ENCODE assay signal across 37 cellular contexts in the genomic region with DNA sequence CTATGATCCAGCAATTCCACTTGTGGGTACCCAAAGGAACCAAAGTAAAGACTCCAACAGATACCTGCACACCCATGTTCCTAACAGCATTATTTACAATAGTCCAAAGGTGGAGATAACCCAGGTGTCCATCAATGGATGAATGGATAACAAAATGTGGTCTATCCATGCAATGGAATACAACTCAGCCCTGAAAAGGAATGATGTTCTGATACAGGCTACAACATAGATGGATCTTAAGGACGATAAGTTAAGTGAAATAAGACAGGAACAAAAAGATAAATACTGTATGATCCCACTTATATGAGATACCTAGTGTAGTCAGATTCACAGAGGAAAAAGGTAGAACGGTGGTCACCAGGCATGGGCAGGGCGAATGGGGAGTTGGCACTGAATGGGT.
"Had no signal": no experiment of that assay in that cellular context is flagged by ENCODE, and none has a peak within 500 bp of the region (broad histone marks: within the 10 kb centered on the region; RNA-seq: fewer than 3 reads in every experiment).

No MANE protein-coding gene starts in this region.

- H3K9me3 ChIP-seq: adrenal gland, body of pancreas, breast epithelium had no signal

- H3K9me3 Mint-ChIP-seq: activated CD4-positive, alpha-beta T cell treated with anti-CD3 and anti-CD28 coated beads, Interleukin-2, amount 10 ng/mL, durations not matched to agents 24 days and 14 days; activated T-cell treated with anti-CD3 and anti-CD28 coated beads, Interleukin-2, amount 50 U/mL, for 4 hours; activated T-cell treated with anti-CD3 and anti-CD28 coated beads, Interleukin-2, amount 50 U/mL, for 72 hours; activated T-helper 1 cell treated with anti-CD3 and anti-CD28 coated beads, Interleukin-12 subunit alpha, Interleukin-12 subunit beta, Interleukin-2, Interleukin-4 antibody, amounts not matched to agents 30 ng/mL and 10 ng/mL and 1 ng/mL, durations not matched to agents 14 hours and 24 hours and 36 hours; activated T-helper 17 cell treated with anti-CD3 and anti-CD28 coated beads, Interleukin-2, amount 50 U/mL, for 72 hours; T-helper 1 cell treated with Interleukin-12 subunit alpha and Interleukin-12 subunit beta and Interleukin-4 antibody, amounts not matched to agents 30 μg/mL and 1 μg/mL, for 36 hours; T-helper 2 cell treated with Interferon-gamma antibody and Interleukin-4, amounts not matched to agents 5 μg/mL and 100 μg/mL, for 36 hours had no signal

- DNase-seq: activated B cell treated with CpG ODN at 0.5 μM for 24 hours; activated CD4-positive, alpha-beta memory T cell treated with anti-CD3 and anti-CD28 coated beads for 36 hours; activated CD4-positive, alpha-beta T cell treated with anti-CD3 and anti-CD28 coated beads for 4 hours; activated CD4-positive, alpha-beta T cell treated with anti-CD3 and anti-CD28 coated beads, Interleukin-2, amount 10 ng/mL, durations not matched to agents 24 days and 14 days; activated CD4-positive, alpha-beta T cell treated with anti-CD3 and anti-CD28 coated beads, Interleukin-2, amount 50 U/mL, for 1 hour; activated CD4-positive, alpha-beta T cell treated with anti-CD3 and anti-CD28 coated beads, Interleukin-2, amount 50 U/mL, for 4 hours; activated CD4-positive, CD25-positive, alpha-beta regulatory T cell treated with anti-CD3 and anti-CD28 coated beads, Interleukin-2, amount 50 U/mL, for 72 hours; activated CD8-positive, alpha-beta memory T cell treated with anti-CD3 and anti-CD28 coated beads, Interleukin-2, amount 50 U/mL, for 4 hours; activated CD8-positive, alpha-beta T cell treated with anti-CD3 and anti-CD28 coated beads for 36 hours; activated effector memory CD4-positive, alpha-beta T cell treated with anti-CD3 and anti-CD28 coated beads, Interleukin-2, amount 50 U/mL, for 16 hours; activated gamma-delta T cell treated with Interleukin-2 at 50 U/mL for 16 hours; activated naive CD4-positive, alpha-beta T cell; activated naive CD4-positive, alpha-beta T cell treated with anti-CD3 and anti-CD28 coated beads for 36 hours; activated naive CD4-positive, alpha-beta T cell treated with anti-CD3 and anti-CD28 coated beads, Interleukin-2, amount 50 U/mL, for 16 hours; activated naive CD8-positive, alpha-beta T cell treated with anti-CD3 and anti-CD28 coated beads for 36 hours; activated T-cell treated with anti-CD3 and anti-CD28 coated beads for 4 hours; activated T-cell treated with anti-CD3 and anti-CD28 coated beads, Interleukin-2, amount 50 U/mL, for 1 hour; activated T-cell treated with anti-CD3 and anti-CD28 coated beads, Interleukin-2, amount 50 U/mL, for 4 hours; activated T-cell treated with anti-CD3 and anti-CD28 coated beads, Interleukin-2, amount 50 U/mL, for 72 hours; adrenal gland; amniotic stem cell; aorta; body of pancreas; brain microvascular endothelial cell; central memory CD4-positive, alpha-beta T cell; T-helper 1 cell; T-helper 2 cell; T-helper 9 cell had no signal

- H3K4me3 Mint-ChIP-seq: activated B cell treated with CpG ODN at 0.5 μM for 24 hours; activated CD4-positive, alpha-beta memory T cell treated with anti-CD3 and anti-CD28 coated beads for 36 hours; activated CD4-positive, alpha-beta T cell treated with anti-CD3 and anti-CD28 coated beads, Interleukin-2, amount 10 ng/mL, durations not matched to agents 24 days and 14 days; activated CD8-positive, alpha-beta T cell treated with anti-CD3 and anti-CD28 coated beads for 36 hours; activated naive CD4-positive, alpha-beta T cell treated with anti-CD3 and anti-CD28 coated beads for 36 hours; activated naive CD8-positive, alpha-beta T cell treated with anti-CD3 and anti-CD28 coated beads for 36 hours; activated T-cell treated with anti-CD3 and anti-CD28 coated beads, Interleukin-2, amount 50 U/mL, for 4 hours; activated T-cell treated with anti-CD3 and anti-CD28 coated beads, Interleukin-2, amount 50 U/mL, for 72 hours; activated T-helper 1 cell treated with anti-CD3 and anti-CD28 coated beads, Interleukin-12 subunit alpha, Interleukin-12 subunit beta, Interleukin-2, Interleukin-4 antibody, amounts not matched to agents 30 ng/mL and 10 ng/mL and 1 ng/mL, durations not matched to agents 14 hours and 24 hours and 36 hours; activated T-helper 17 cell treated with anti-CD3 and anti-CD28 coated beads, Interleukin-2, amount 50 U/mL, for 72 hours; T-helper 1 cell treated with Interleukin-12 subunit alpha and Interleukin-12 subunit beta and Interleukin-4 antibody, amounts not matched to agents 30 μg/mL and 1 μg/mL, for 36 hours; T-helper 2 cell treated with Interferon-gamma antibody and Interleukin-4, amounts not matched to agents 5 μg/mL and 100 μg/mL, for 36 hours had no signal

- H3K27ac Mint-ChIP-seq: activated B cell treated with CpG ODN at 0.5 μM for 24 hours; activated CD4-positive, alpha-beta memory T cell treated with anti-CD3 and anti-CD28 coated beads for 36 hours; activated CD4-positive, alpha-beta T cell treated with anti-CD3 and anti-CD28 coated beads, Interleukin-2, amount 10 ng/mL, durations not matched to agents 24 days and 14 days; activated CD8-positive, alpha-beta T cell treated with anti-CD3 and anti-CD28 coated beads for 36 hours; activated naive CD4-positive, alpha-beta T cell treated with anti-CD3 and anti-CD28 coated beads for 36 hours; activated naive CD4-positive, alpha-beta T cell treated with anti-CD3 and anti-CD28 coated beads, Interleukin-2, amount 50 U/mL, for 72 hours; activated naive CD8-positive, alpha-beta T cell treated with anti-CD3 and anti-CD28 coated beads for 36 hours; activated T-cell treated with anti-CD3 and anti-CD28 coated beads, Interleukin-2, amount 50 U/mL, for 72 hours; activated T-helper 1 cell treated with anti-CD3 and anti-CD28 coated beads, Interleukin-12 subunit alpha, Interleukin-12 subunit beta, Interleukin-2, Interleukin-4 antibody, amounts not matched to agents 30 ng/mL and 10 ng/mL and 1 ng/mL, durations not matched to agents 14 hours and 24 hours and 36 hours; activated T-helper 17 cell treated with anti-CD3 and anti-CD28 coated beads, Interleukin-2, amount 50 U/mL, for 72 hours; T-helper 1 cell treated with Interleukin-12 subunit alpha and Interleukin-12 subunit beta and Interleukin-4 antibody, amounts not matched to agents 30 μg/mL and 1 μg/mL, for 36 hours; T-helper 2 cell treated with Interferon-gamma antibody and Interleukin-4, amounts not matched to agents 5 μg/mL and 100 μg/mL, for 36 hours had no signal

- H3K27ac ChIP-seq: adrenal gland, body of pancreas, brain microvascular endothelial cell, breast epithelium, VCaP had no signal

- H3K4me3 ChIP-seq: adrenal gland, body of pancreas, breast epithelium had no signal

- ATAC-seq: activated CD8-positive, alpha-beta T cell treated with anti-CD3 and anti-CD28 coated beads for 36 hours; activated naive CD4-positive, alpha-beta T cell treated with anti-CD3 and anti-CD28 coated beads, Interleukin-2, amount 50 U/mL, for 72 hours; activated T-cell treated with anti-CD3 and anti-CD28 coated beads, Interleukin-2, amount 50 U/mL, for 4 hours; activated T-cell treated with anti-CD3 and anti-CD28 coated beads, Interleukin-2, amount 50 U/mL, for 72 hours; activated T-helper 17 cell treated with anti-CD3 and anti-CD28 coated beads, Interleukin-2, amount 50 U/mL, for 72 hours; body of pancreas had no signal

- H3K36me3 Mint-ChIP-seq: activated CD4-positive, alpha-beta memory T cell treated with anti-CD3 and anti-CD28 coated beads for 36 hours; activated naive CD4-positive, alpha-beta T cell treated with anti-CD3 and anti-CD28 coated beads, Interleukin-2, amount 50 U/mL, for 72 hours; activated naive CD8-positive, alpha-beta T cell treated with anti-CD3 and anti-CD28 coated beads for 36 hours had no signal

- H3K27me3 ChIP-seq: adrenal gland, body of pancreas, brain microvascular endothelial cell, breast epithelium had no signal

- FAIRE-seq: astrocyte, TTC549 had no signal

- H3K36me3 ChIP-seq: adrenal gland, brain microvascular endothelial cell, breast epithelium had no signal

- H3K4me1 Mint-ChIP-seq: activated B cell treated with CpG ODN at 0.5 μM for 24 hours; activated CD4-positive, alpha-beta T cell treated with anti-CD3 and anti-CD28 coated beads, Interleukin-2, amount 10 ng/mL, durations not matched to agents 24 days and 14 days; activated naive CD8-positive, alpha-beta T cell treated with anti-CD3 and anti-CD28 coated beads for 36 hours; activated T-helper 17 cell treated with anti-CD3 and anti-CD28 coated beads, Interleukin-2, amount 50 U/mL, for 72 hours had no signal

- H3K4me1 ChIP-seq: adrenal gland, body of pancreas, breast epithelium had no signal
